In the genomic region with DNA sequence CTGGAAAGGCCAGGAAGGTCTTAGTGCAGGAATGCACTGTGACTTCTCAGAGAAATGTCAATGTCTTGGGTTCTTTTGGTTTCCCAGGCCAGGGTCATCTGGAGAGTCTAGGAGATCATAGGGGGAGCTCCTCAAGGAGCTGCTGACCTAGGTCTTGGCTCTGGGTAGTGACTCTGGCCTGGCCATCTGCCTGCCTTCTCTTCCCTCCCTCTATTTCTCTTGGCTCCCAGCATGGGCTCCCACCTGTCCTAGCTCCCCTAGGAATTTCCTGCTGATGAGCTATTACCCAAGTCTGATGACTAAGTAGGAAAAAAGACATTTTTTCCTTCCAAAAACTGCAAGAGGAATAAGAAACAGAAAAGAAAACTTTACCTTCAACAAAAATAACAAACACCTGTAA, we compare ENCODE assay signal across 26 cellular contexts.
"Had no signal": no experiment of that assay in that cellular context is flagged by ENCODE, and none has a peak within 500 bp of the region (broad histone marks: within the 10 kb centered on the region; RNA-seq: fewer than 3 reads in every experiment).

No MANE protein-coding gene starts in this region.

- H3K9me3 Mint-ChIP-seq: activated T-helper 1 cell treated with anti-CD3 and anti-CD28 coated beads, Interleukin-12 subunit alpha, Interleukin-12 subunit beta, Interleukin-2, Interleukin-4 antibody, amounts not matched to agents 30 ng/mL and 10 ng/mL and 1 ng/mL, durations not matched to agents 14 hours and 24 hours and 36 hours; stimulated activated effector memory CD8-positive, alpha-beta T cell treated with anti-CD3 and anti-CD28 coated beads, Interleukin-12 subunit alpha, Interleukin-12 subunit beta, amount 100 ng/mL, for 72 hours had no signal

- H3K4me1 ChIP-seq: colonic mucosa, left lung, lower lobe of right lung, right lobe of liver, vagina had no signal

- H3K27ac Mint-ChIP-seq: activated CD4-positive, alpha-beta memory T cell treated with anti-CD3 and anti-CD28 coated beads for 36 hours; activated naive CD4-positive, alpha-beta T cell treated with anti-CD3 and anti-CD28 coated beads for 36 hours; activated naive CD8-positive, alpha-beta T cell treated with anti-CD3 and anti-CD28 coated beads for 36 hours; activated T-helper 1 cell treated with anti-CD3 and anti-CD28 coated beads, Interleukin-12 subunit alpha, Interleukin-12 subunit beta, Interleukin-2, Interleukin-4 antibody, amounts not matched to agents 30 ng/mL and 10 ng/mL and 1 ng/mL, durations not matched to agents 14 hours and 24 hours and 36 hours; nephron; progenitor cell of endocrine pancreas; stimulated activated effector memory CD8-positive, alpha-beta T cell treated with anti-CD3 and anti-CD28 coated beads, Interleukin-12 subunit alpha, Interleukin-12 subunit beta, amount 100 ng/mL, for 72 hours; stimulated activated naive CD8-positive, alpha-beta T cell treated with anti-CD3 and anti-CD28 coated beads, Interleukin-15, Interleukin-2, amounts not matched to agents 100 ng/mL and 50 ng/mL, for 24 hours had no signal

- DNase-seq: activated CD4-positive, alpha-beta memory T cell treated with anti-CD3 and anti-CD28 coated beads for 36 hours; activated CD4-positive, alpha-beta T cell treated with anti-CD3 and anti-CD28 coated beads for 4 hours; activated CD4-positive, CD25-positive, alpha-beta regulatory T cell; activated effector memory CD4-positive, alpha-beta T cell treated with anti-CD3 and anti-CD28 coated beads, Interleukin-2, amount 50 U/mL, for 16 hours; activated naive CD4-positive, alpha-beta T cell treated with anti-CD3 and anti-CD28 coated beads for 36 hours; activated naive CD8-positive, alpha-beta T cell treated with anti-CD3 and anti-CD28 coated beads for 36 hours; amniotic stem cell; colonic mucosa; effector CD8-positive, alpha-beta T cell; erythroblast; heart right ventricle; kidney glomerular epithelial cell; left lung; lower lobe of right lung; mesenchymal stem cell; right lobe of liver; small intestine; stimulated activated CD4-positive, alpha-beta T cell treated with anti-CD3 and anti-CD28 coated beads, Interleukin-4, amount 100 ng/mL, for 24 hours; trophoblast cell had no signal

- H3K36me3 Mint-ChIP-seq: activated CD4-positive, alpha-beta memory T cell treated with anti-CD3 and anti-CD28 coated beads for 36 hours; stimulated activated effector memory CD8-positive, alpha-beta T cell treated with anti-CD3 and anti-CD28 coated beads, Interleukin-12 subunit alpha, Interleukin-12 subunit beta, amount 100 ng/mL, for 72 hours had no signal

- H3K4me3 Mint-ChIP-seq: activated CD4-positive, alpha-beta memory T cell treated with anti-CD3 and anti-CD28 coated beads for 36 hours; activated naive CD4-positive, alpha-beta T cell treated with anti-CD3 and anti-CD28 coated beads for 36 hours; activated naive CD8-positive, alpha-beta T cell treated with anti-CD3 and anti-CD28 coated beads for 36 hours; activated T-helper 1 cell treated with anti-CD3 and anti-CD28 coated beads, Interleukin-12 subunit alpha, Interleukin-12 subunit beta, Interleukin-2, Interleukin-4 antibody, amounts not matched to agents 30 ng/mL and 10 ng/mL and 1 ng/mL, durations not matched to agents 14 hours and 24 hours and 36 hours; nephron; stimulated activated effector memory CD8-positive, alpha-beta T cell treated with anti-CD3 and anti-CD28 coated beads, Interleukin-12 subunit alpha, Interleukin-12 subunit beta, amount 100 ng/mL, for 72 hours; stimulated activated naive CD8-positive, alpha-beta T cell treated with anti-CD3 and anti-CD28 coated beads, Interleukin-15, Interleukin-2, amounts not matched to agents 100 ng/mL and 50 ng/mL, for 24 hours had no signal

- H3K9me3 ChIP-seq: colonic mucosa, right lobe of liver, thoracic aorta, vagina had no signal

- H3K27ac ChIP-seq: colonic mucosa, heart right ventricle, left lung, lower lobe of right lung, right lobe of liver, thoracic aorta, vagina had no signal

- H3K4me3 ChIP-seq: colonic mucosa, heart right ventricle, left lung, lower lobe of right lung, right lobe of liver, thoracic aorta, vagina had no signal

- H3K27me3 ChIP-seq: colonic mucosa, heart right ventricle, left lung, right lobe of liver, vagina had no signal

- H3K4me1 Mint-ChIP-seq: activated naive CD8-positive, alpha-beta T cell treated with anti-CD3 and anti-CD28 coated beads for 36 hours had no signal

- ATAC-seq: heart right ventricle; left lung; lower lobe of right lung; stimulated activated effector memory CD8-positive, alpha-beta T cell treated with anti-CD3 and anti-CD28 coated beads, Interleukin-12 subunit alpha, Interleukin-12 subunit beta, amount 100 ng/mL, for 72 hours had no signal

- H3K27me3 Mint-ChIP-seq: activated CD4-positive, alpha-beta memory T cell treated with anti-CD3 and anti-CD28 coated beads for 36 hours; activated naive CD8-positive, alpha-beta T cell treated with anti-CD3 and anti-CD28 coated beads for 36 hours; progenitor cell of endocrine pancreas; stimulated activated naive CD8-positive, alpha-beta T cell treated with anti-CD3 and anti-CD28 coated beads, Interleukin-15, Interleukin-2, amounts not matched to agents 100 ng/mL and 50 ng/mL, for 24 hours had no signal

- H3K36me3 ChIP-seq: colonic mucosa, heart right ventricle, left lung, lower lobe of right lung, right lobe of liver, thoracic aorta, vagina had no signal
